8 cellular contexts compared by ENCODE assay signal in genomic region chr4:123452585-123452984, GRCh38. TPM values are rescaled to one million over a fixed set of nuclear protein-coding genes. Genes with fewer than 3 reads are reported as not detected.
DNase-seq lines count a peak whose midpoint lies in the region; ATAC-seq and TF ChIP-seq lines count a peak whose summit lies in the region.

No MANE protein-coding gene starts in this region.

- peaks cover 0 to 2% of the 10 kb centered on the region in 2 donors for H3K4me1 ChIP-seq in lung (ENCODE audit: control insufficient read depth in 2 of 2, insufficient read depth in 2 of 2, low read length in 2 of 2)

- peak; percentile 62 for ATAC-seq in lung (ENCODE audit: insufficient read depth, low FRiP score)
- ATAC-seq in GM21723 (IDR thresholded peaks at IDR 0.05; ENCODE audit: unreplicated experiment), result no peak
- ATAC-seq in GM21619 (IDR thresholded peaks at IDR 0.05; ENCODE audit: unreplicated experiment), result no peak

- H3K4me3 ChIP-seq in lung, result no peak overlapping the region
- H3K4me3 ChIP-seq in coronary artery, result no peak overlapping the region

- H3K36me3 ChIP-seq in lung (ENCODE audit: control insufficient read depth in 2 of 2, insufficient read depth in 2 of 2, low read length in 2 of 2), result no peaks in the 10 kb centered on the region

- H3K27ac ChIP-seq in lung (ENCODE audit: low read depth in 1 of 2, low read length in 1 of 2) (no peak overlapping the region), coronary artery (no peak overlapping the region)

- H3K9me3 ChIP-seq in lung (ENCODE audit: control insufficient read depth in 2 of 2, insufficient read depth in 1 of 2, low read length in 1 of 2), result no peaks in the 10 kb centered on the region

- H3K27me3 ChIP-seq in lung (ENCODE audit: control insufficient read depth, insufficient read depth), result no peaks in the 10 kb centered on the region

- peak; percentile 86 for DNase-seq in Ammon's horn (ENCODE audit: low spot score)
- DNase-seq in KG1 (lab: John Stamatoyannopoulos, UW), result peak; percentile 53
- DNase-seq in amniotic epithelial cell (ENCODE audit: low read depth), result peak; percentile 96
- DNase-seq in lung (ENCODE audit: low spot score), result peak; percentile 57
- no peak for DNase-seq in coronary artery (ENCODE audit: low spot score)
- no peak for DNase-seq in NCI-H526 treated with DMSO at 0.1 percent for 48 hours (lab: John Stamatoyannopoulos, UW)

- TF ChIP-seq CTCF in lung (IDR thresholded peaks at IDR 0.05; ENCODE audit: control extremely low read depth, extremely low read depth), result no peak
- no peak for TF ChIP-seq CTCF in coronary artery (IDR thresholded peaks at IDR 0.05)

RNA-seq across cellular contexts. Expression of gene SPRY1, which starts 56.0 kb away (rescaled TPM):
- total RNA-seq in lung, result 100 to 1,000 TPM; 107 to 139 TPM
- polyA plus RNA-seq in lung, result 10 to 100 TPM; 35.3 to 39.8 TPM

Comparison
In these comparisons a context has a peak if more than half of its experiments do, and no peak if none do; other contexts are left out.
1. DNase-seq: peak in Ammon's horn (single experiment), KG1 (single experiment), amniotic epithelial cell (single experiment) and lung (single experiment); none in coronary artery (single experiment) and NCI-H526 treated with DMSO at 0.1 percent for 48 hours (single experiment).